12 cellular contexts compared by ENCODE assay signal in genomic region chr6:35148167-35148741, GRCh38. TPM values are rescaled to one million over a fixed set of nuclear protein-coding genes. Genes with fewer than 3 reads are reported as not detected.
DNase-seq lines count a peak whose midpoint lies in the region; ATAC-seq and TF ChIP-seq lines count a peak whose summit lies in the region.
"Had no signal": no experiment of that assay in that cellular context is flagged by ENCODE, and none has a peak within 500 bp of the region (broad histone marks: within the 10 kb centered on the region; RNA-seq: fewer than 3 reads in every experiment).

No MANE protein-coding gene starts in this region.

- no peak overlapping the region for H2BK15ac ChIP-seq in mesendoderm (replicated peaks; ENCODE audit: low read depth)

- CTCF ChIA-PET in A673 (lab: Charles Lee), result interaction anchor here (1.2 kb wide), 1 partner anchor 58 kb away, joined by 6 read pairs; no protein-coding TSS in a partner anchor

- H3K27ac ChIP-seq in A673 (ENCODE audit: low read depth, low read length, poor library complexity, severe bottlenecking) (no peak overlapping the region), mesendoderm (ENCODE audit: low read depth, low read length) (peak overlapping the region; percentile 35)
- H3K27ac ChIP-seq: suprapubic skin had no signal

- H2AK5ac ChIP-seq in mesendoderm (ENCODE audit: low read length), result no peak overlapping the region

- ATAC-seq in HG03175 (IDR thresholded peaks at IDR 0.05; ENCODE audit: unreplicated experiment) (no peak), HG03571 (IDR thresholded peaks at IDR 0.05; ENCODE audit: unreplicated experiment) (no peak), GM18858 (IDR thresholded peaks at IDR 0.05; ENCODE audit: unreplicated experiment) (no peak)

- H3K27ac Mint-ChIP-seq in HFFc6, result peak overlapping the region; percentile 70
- peak overlapping the region; percentile 54 for H3K27ac Mint-ChIP-seq in activated naive CD8-positive, alpha-beta T cell treated with anti-CD3 and anti-CD28 coated beads for 36 hours
- H3K27ac Mint-ChIP-seq: naive B cell had no signal

- H3K23ac ChIP-seq in mesendoderm (ENCODE audit: low read length), result no peak overlapping the region

- no peaks in the 10 kb centered on the region for H3K4me1 ChIP-seq in A673 (ENCODE audit: insufficient read depth, low read length, poor library complexity, severe bottlenecking)
- no peaks in the 10 kb centered on the region for H3K4me1 ChIP-seq in mesendoderm (ENCODE audit: control insufficient read depth, low read depth, low read length)
- H3K4me1 ChIP-seq: suprapubic skin had no signal

- peaks cover 72% of the 10 kb centered on the region for H3K4me1 Mint-ChIP-seq in HFFc6 (ENCODE audit: low read depth)
- H3K4me1 Mint-ChIP-seq in activated naive CD8-positive, alpha-beta T cell treated with anti-CD3 and anti-CD28 coated beads for 36 hours, result peaks cover 15% of the 10 kb centered on the region
- H3K4me1 Mint-ChIP-seq: naive B cell had no signal

- no peak overlapping the region for H2BK120ac ChIP-seq in mesendoderm (ENCODE audit: low read depth, low read length)

- H3K9me3 Mint-ChIP-seq in HFFc6, result no peaks in the 10 kb centered on the region
- H3K9me3 Mint-ChIP-seq in activated naive CD8-positive, alpha-beta T cell treated with anti-CD3 and anti-CD28 coated beads for 36 hours, result no peaks in the 10 kb centered on the region
- H3K9me3 Mint-ChIP-seq: naive B cell had no signal

- TF ChIP-seq CTCF in A673 (conservative IDR thresholded peaks at IDR 0.05; ENCODE audit: low read depth, low read length) (no peak), HFFc6 (IDR thresholded peaks at IDR 0.05) (no peak)

- no peaks in the 10 kb centered on the region; the same call in 1 of the 2 replicates for H3K27me3 Mint-ChIP-seq in HFFc6 (ENCODE audit: insufficient read depth)
- H3K27me3 Mint-ChIP-seq in activated naive CD8-positive, alpha-beta T cell treated with anti-CD3 and anti-CD28 coated beads for 36 hours, result peaks cover 18% of the 10 kb centered on the region

- BruUV-seq in A673 (replicated peaks; lab: Mats Ljungman, UMichigan), result no TSS peak

- H3K27me3 ChIP-seq in A673 (replicated peaks; ENCODE audit: insufficient read depth, low read depth, low read length, poor library complexity) (no peaks in the 10 kb centered on the region), mesendoderm (ENCODE audit: insufficient read depth, low read length, poor library complexity) (no peaks in the 10 kb centered on the region)
- H3K27me3 ChIP-seq: suprapubic skin had no signal

- no peaks in the 10 kb centered on the region for H3K79me2 ChIP-seq in mesendoderm (ENCODE audit: control insufficient read depth, insufficient read depth, low read length)

- POLR2A ChIA-PET in A673 (lab: Charles Lee; ENCODE audit: low non-redundant PET), result no interaction called here

- H3K4me3 ChIP-seq in A673 (ENCODE audit: low read depth, low read length, poor library complexity, severe bottlenecking) (no peak overlapping the region), mesendoderm (ENCODE audit: low read length) (no peak overlapping the region)
- H3K4me3 ChIP-seq: suprapubic skin had no signal

- no CpG with 5 or more reads among the region's 8 CpGs for WGBS in mesendoderm (ENCODE audit: extremely low coverage, insufficient coverage, low lambda C conversion rate)

- H4K8ac ChIP-seq in mesendoderm (ENCODE audit: low read depth, low read length), result no peak overlapping the region

- H3K9ac ChIP-seq in mesendoderm (ENCODE audit: low read length), result no peak overlapping the region

- no peak overlapping the region for H3K4ac ChIP-seq in mesendoderm (ENCODE audit: low read depth, low read length)

- peak overlapping the region; percentile 44 for H3K56ac ChIP-seq in mesendoderm (ENCODE audit: low read length)

- H2BK5ac ChIP-seq in mesendoderm (ENCODE audit: low read length), result no peak overlapping the region

- intact Hi-C loops in A673 (cut with micrococcal nuclease; ENCODE audit: unreplicated experiment), result loop anchor here (5.0 kb wide), 2 partner anchors 59 to 94 kb away; no protein-coding TSS in a partner anchor

- no peaks in the 10 kb centered on the region for H3K79me1 ChIP-seq in mesendoderm (ENCODE audit: low read length)

- no peaks in the 10 kb centered on the region for H3K36me3 Mint-ChIP-seq in HFFc6 (ENCODE audit: low read depth)
- no peaks in the 10 kb centered on the region for H3K36me3 Mint-ChIP-seq in activated naive CD8-positive, alpha-beta T cell treated with anti-CD3 and anti-CD28 coated beads for 36 hours
- H3K36me3 Mint-ChIP-seq: naive B cell had no signal

- no peaks in the 10 kb centered on the region for H3K9me3 ChIP-seq in A673 (ENCODE audit: low read depth, low read length, poor library complexity, severe bottlenecking)
- H3K9me3 ChIP-seq: suprapubic skin had no signal

- DNase-seq in A673 (ENCODE audit: low spot score) (peak; percentile 35), HFFc6 (peak; percentile 33), mesendoderm (peak; percentile 98), NCI-H146 (lab: John Stamatoyannopoulos, UW) (no peak)
- peak; percentile 28 for DNase-seq in activated naive CD8-positive, alpha-beta T cell treated with anti-CD3 and anti-CD28 coated beads for 36 hours
- DNase-seq: COR-L47, naive B cell, T-helper 9 cell had no signal

- H3K4me3 Mint-ChIP-seq in HFFc6, result peak overlapping the region; percentile 26; the same call in 1 of the 2 replicates
- H3K4me3 Mint-ChIP-seq in activated naive CD8-positive, alpha-beta T cell treated with anti-CD3 and anti-CD28 coated beads for 36 hours, result no peak overlapping the region
- H3K4me3 Mint-ChIP-seq: naive B cell had no signal

- peak overlapping the region; percentile 13 for H3K18ac ChIP-seq in mesendoderm (ENCODE audit: low read length)

- no peak overlapping the region for H3K4me2 ChIP-seq in mesendoderm (ENCODE audit: low read length)

- no peaks in the 10 kb centered on the region for H3K36me3 ChIP-seq in A673 (ENCODE audit: insufficient read depth, low read length, poor library complexity, severe bottlenecking)
- H3K36me3 ChIP-seq in mesendoderm (ENCODE audit: control insufficient read depth, insufficient read depth, low read length), result no peaks in the 10 kb centered on the region
- H3K36me3 ChIP-seq: suprapubic skin had no signal

- no peak overlapping the region for H4K5ac ChIP-seq in mesendoderm (ENCODE audit: low read length)

RNA-seq across cellular contexts. Expression of gene TCP11, which starts 7.1 kb away (rescaled TPM):
- not detected in 2 replicates for total RNA-seq in A673 (2021)
- total RNA-seq in HFFc6 (2021; fragmentation: NEBNext Ultra II Directional; extraction: Animal tissue kit (Norgen Biotek cat#: 25700)), result under 1 TPM; 0.31 to 0.70 (median 0.37) TPM
- not detected for total RNA-seq in activated naive CD8-positive, alpha-beta T cell treated with anti-CD3 and anti-CD28 coated beads for 36 hours
- polyA plus RNA-seq in mesendoderm (2013, experiment 1 of 2), result 0.08 TPM
- 0.06 TPM for polyA plus RNA-seq in mesendoderm (2013, experiment 2 of 2)
